Comparison of ENCODE assay signal across 8 cellular contexts in the genomic region with DNA sequence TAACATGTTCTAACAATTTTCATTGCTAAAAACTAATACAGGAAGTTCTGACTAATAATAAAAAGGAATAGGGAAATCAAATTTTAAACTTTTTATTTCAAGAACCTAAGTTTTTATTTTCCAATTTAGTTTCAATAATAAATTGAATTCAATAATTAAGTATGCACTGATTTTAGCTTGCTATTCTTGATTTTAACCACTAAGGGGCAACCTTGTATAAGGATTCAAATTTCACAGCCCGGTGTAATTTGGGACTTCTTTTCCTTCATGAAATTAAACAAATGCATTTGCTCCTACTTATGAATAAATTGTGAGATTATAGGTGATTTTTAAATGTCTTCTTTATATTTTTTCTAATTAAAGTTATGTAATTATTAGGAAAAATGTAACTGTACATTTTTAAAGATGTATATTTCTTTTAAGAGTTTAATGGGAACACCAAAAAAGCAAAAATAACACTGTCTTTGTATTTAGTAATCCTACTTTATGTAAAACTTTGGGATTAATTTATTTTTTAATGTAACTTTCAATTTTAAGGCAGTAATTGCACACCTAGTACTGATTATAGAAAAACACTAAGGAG.
A peak's percentile ranks its signal among the peaks of the same experiment; 100 is the strongest.
DNase-seq lines count a peak whose midpoint lies in the region; ATAC-seq and TF ChIP-seq lines count a peak whose summit lies in the region.

No MANE protein-coding gene starts in this region.

- ATAC-seq in natural killer cell: no peak
- ATAC-seq in natural killer cell treated with Interleukin-12 subunit alpha and Interleukin-12 subunit beta and Interleukin-15 and Interleukin-18, amount 100 ng/mL, for 72 hours: no peak
- no peak for ATAC-seq in body of pancreas
- peak; percentile 48 to 75 (median 68) for ATAC-seq in right lobe of liver
- no peak for ATAC-seq in GM18511 (IDR thresholded peaks at IDR 0.05; ENCODE audit: unreplicated experiment)
- no peak for ATAC-seq in HG03457 (IDR thresholded peaks at IDR 0.05; ENCODE audit: unreplicated experiment)
- no peak for ATAC-seq in HG03025 (IDR thresholded peaks at IDR 0.05; ENCODE audit: low FRiP score, unreplicated experiment)

- TF ChIP-seq POLR2A in body of pancreas (IDR thresholded peaks at IDR 0.05) (no peak), right lobe of liver (IDR thresholded peaks at IDR 0.05) (no peak)

- 0 to 4% methylated on average over 1 of the region's 1 CpG for WGBS in body of pancreas, 2 donors
- 0% methylated on average over 1 of the region's 1 CpG for WGBS in right lobe of liver (ENCODE audit: insufficient coverage, low coverage, low lambda C conversion rate, missing lambda C conversion rate)

- no peaks in the 10 kb centered on the region for H3K27me3 Mint-ChIP-seq in natural killer cell (ENCODE audit: low read depth in 2 of 2)
- H3K27me3 Mint-ChIP-seq in natural killer cell treated with Interleukin-12 subunit alpha and Interleukin-12 subunit beta and Interleukin-15 and Interleukin-18, amount 100 ng/mL, for 72 hours: no peaks in the 10 kb centered on the region

- no peaks in the 10 kb centered on the region for H3K9me3 Mint-ChIP-seq in natural killer cell
- H3K9me3 Mint-ChIP-seq in natural killer cell treated with Interleukin-12 subunit alpha and Interleukin-12 subunit beta and Interleukin-15 and Interleukin-18, amount 100 ng/mL, for 72 hours: no peaks in the 10 kb centered on the region

- H3K27me3 ChIP-seq in body of pancreas (no peaks in the 10 kb centered on the region), right lobe of liver (no peaks in the 10 kb centered on the region)

- peak; percentile 37 for TF ChIP-seq CTCF in natural killer cell (IDR thresholded peaks at IDR 0.05)
- TF ChIP-seq CTCF in body of pancreas (IDR thresholded peaks at IDR 0.05): peak; percentile 23 to 71 (median 61)
- TF ChIP-seq CTCF in right lobe of liver (IDR thresholded peaks at IDR 0.05): peak; percentile 66 to 74 (median 68)

- H3K9me3 ChIP-seq in body of pancreas (no peaks in the 10 kb centered on the region), right lobe of liver (no peaks in the 10 kb centered on the region)

- H3K4me1 Mint-ChIP-seq in natural killer cell: no peaks in the 10 kb centered on the region
- H3K4me1 Mint-ChIP-seq in natural killer cell treated with Interleukin-12 subunit alpha and Interleukin-12 subunit beta and Interleukin-15 and Interleukin-18, amount 100 ng/mL, for 72 hours (ENCODE audit: low read depth in 2 of 2): no peaks in the 10 kb centered on the region

- H3K27ac ChIP-seq in body of pancreas (no peak overlapping the region), right lobe of liver (no peak overlapping the region)

- H3K4me1 ChIP-seq in body of pancreas (no peaks in the 10 kb centered on the region), right lobe of liver (no peaks in the 10 kb centered on the region)

- DNase-seq in natural killer cell (no peak), NCI-H1694 (lab: John Stamatoyannopoulos, UW) (peak; percentile 28), body of pancreas (no peak), right lobe of liver (no peak)
- DNase-seq in natural killer cell treated with Interleukin-12 subunit alpha and Interleukin-12 subunit beta and Interleukin-15 and Interleukin-18, amount 100 ng/mL, for 72 hours (ENCODE audit: low spot score): no peak

- intact Hi-C loops in natural killer cell (cut with micrococcal nuclease) (loop anchor here (5.0 kb wide), 1 partner anchor 1076 kb away; no protein-coding TSS in a partner anchor), body of pancreas (cut with DNase I) (loop anchor here (10.0 kb wide), 1 partner anchor 1078 kb away; no protein-coding TSS in a partner anchor), right lobe of liver (cut with DNase I) (loop anchor here in 1 of 2 donors (10.0 kb wide), 1 partner anchor 1078 kb away; no protein-coding TSS in a partner anchor)

- no peaks in the 10 kb centered on the region for H3K36me3 Mint-ChIP-seq in natural killer cell
- no peaks in the 10 kb centered on the region for H3K36me3 Mint-ChIP-seq in natural killer cell treated with Interleukin-12 subunit alpha and Interleukin-12 subunit beta and Interleukin-15 and Interleukin-18, amount 100 ng/mL, for 72 hours

- no peak overlapping the region for H3K4me3 ChIP-seq in body of pancreas
- H3K4me3 ChIP-seq in right lobe of liver: no peak overlapping the region

- no peak overlapping the region for H3K27ac Mint-ChIP-seq in natural killer cell
- no peak overlapping the region for H3K27ac Mint-ChIP-seq in natural killer cell treated with Interleukin-12 subunit alpha and Interleukin-12 subunit beta and Interleukin-15 and Interleukin-18, amount 100 ng/mL, for 72 hours

- no peak overlapping the region for H3K4me3 Mint-ChIP-seq in natural killer cell
- no peak overlapping the region for H3K4me3 Mint-ChIP-seq in natural killer cell treated with Interleukin-12 subunit alpha and Interleukin-12 subunit beta and Interleukin-15 and Interleukin-18, amount 100 ng/mL, for 72 hours

- H3K36me3 ChIP-seq in body of pancreas (replicated peaks in 1 of 2; ENCODE audit: insufficient read depth in 1 of 2, low read depth in 2 of 2): no peaks in the 10 kb centered on the region
- H3K36me3 ChIP-seq in right lobe of liver: no peaks in the 10 kb centered on the region

Comparison
In these comparisons a context has a peak if more than half of its experiments do, and no peak if none do; other contexts are left out.
1. ATAC-seq: peak in right lobe of liver (4 of 4); none in natural killer cell (0 of 3), natural killer cell treated with Interleukin-12 subunit alpha and Interleukin-12 subunit beta and Interleukin-15 and Interleukin-18, amount 100 ng/mL, for 72 hours (0 of 2), body of pancreas (single experiment), GM18511 (single experiment), HG03457 (single experiment) and HG03025 (single experiment).
2. Peak in every context shown above with its lines, with median percentiles within 50 percentile points of each other: CTCF ChIP-seq.